In genomic region chr3:32684800-32685603, GRCh38 we compare ENCODE assay signal across 8 cellular contexts. TPM values are rescaled to one million over a fixed set of nuclear protein-coding genes. Genes with fewer than 3 reads are reported as not detected.
A peak's percentile ranks its signal among the peaks of the same experiment; 100 is the strongest.
DNase-seq lines count a peak whose midpoint lies in the region; ATAC-seq and TF ChIP-seq lines count a peak whose summit lies in the region.

CNOT10 (plus strand) TSS chr3:32685188; CDS start chr3:32685461, 273 bp downstream.

- peak; percentile 26 for TF ChIP-seq CTCF in AG09309 (IDR thresholded peaks at IDR 0.05; ENCODE audit: control insufficient read depth, insufficient read depth, low read depth, low read length, missing control alignments)
- no peak for TF ChIP-seq CTCF in WTC11 (IDR thresholded peaks at IDR 0.05)
- TF ChIP-seq CTCF in cardiac fibroblast (IDR thresholded peaks at IDR 0.05; ENCODE audit: low read depth, low read length), result no peak
- TF ChIP-seq CTCF in smooth muscle cell (IDR thresholded peaks at IDR 0.05; ENCODE audit: borderline replicate concordance, insufficient read depth, poor library complexity, severe bottlenecking), result no peak

- H3F3A ChIP-seq in smooth muscle cell (ENCODE audit: low read depth), result peaks cover 5% of the 10 kb centered on the region

- peak; percentile 52 for DNase-seq in AG09309 (ENCODE audit: low read depth)
- DNase-seq in NCI-H226, result peak; percentile 89
- DNase-seq in WTC11 (ENCODE audit: low spot score), result peak; percentile 94
- DNase-seq in cardiac fibroblast (ENCODE audit: low read depth in 2 of 2), result peak; percentile 90 to 95
- DNase-seq in iPS-NIHi7 (ENCODE audit: extremely low spot score), result peak; percentile 96
- DNase-seq in smooth muscle cell (lab: John Stamatoyannopoulos, UW; ENCODE audit: unreplicated experiment), result peak; percentile 83

- H2AFZ ChIP-seq in smooth muscle cell (ENCODE audit: low read depth), result peak within 1 kb of the TSS; percentile 91

- H3K4me3 Mint-ChIP-seq in WTC11, result peak within 1 kb of the TSS; percentile 93

- H3K4me3 ChIP-seq in AG09309 (ENCODE audit: control insufficient read depth, low read depth, low read length) (peak within 1 kb of the TSS; percentile 96), cardiac fibroblast (replicated peaks in 1 of 2; ENCODE audit: low read depth in 2 of 2, low read length in 2 of 2) (peak within 1 kb of the TSS; percentile 93 to 98), smooth muscle cell (peak within 1 kb of the TSS; percentile 94)

- peak within 1 kb of the TSS; percentile 91 for H3K4me2 ChIP-seq in smooth muscle cell

- H3K27ac ChIP-seq in smooth muscle cell (ENCODE audit: low read depth), result peak within 1 kb of the TSS; percentile 80

- peak; percentile 97 for ATAC-seq in HG03196 (IDR thresholded peaks at IDR 0.05; ENCODE audit: unreplicated experiment)
- ATAC-seq in WTC11, result peak; percentile 96

- 2% methylated on average over 51 of the region's 66 CpGs for WGBS in smooth muscle cell (ENCODE audit: low lambda C conversion rate)

- H4K20me1 ChIP-seq in smooth muscle cell (ENCODE audit: low read depth), result peaks cover 13% of the 10 kb centered on the region

- H3K9ac ChIP-seq in smooth muscle cell (ENCODE audit: low read depth), result peak within 1 kb of the TSS; percentile 77

- in situ Hi-C loops in GM18951 (cut with MboI; ENCODE audit: low sequenced_read_pairs, unreplicated experiment), result no loop called here

- no peaks in the 10 kb centered on the region for H3K9me3 Mint-ChIP-seq in WTC11

- H3K4me1 ChIP-seq in smooth muscle cell (ENCODE audit: low read depth), result peaks cover 15% of the 10 kb centered on the region

- H3K27me3 Mint-ChIP-seq in WTC11 (ENCODE audit: low read depth), result no peaks in the 10 kb centered on the region; the same call in 1 of the 2 replicates

- H3K27ac Mint-ChIP-seq in WTC11, result peak within 1 kb of the TSS; percentile 90

- CTCF ChIA-PET in WTC11 (lab: Charles Lee), result interaction anchor here (0.6 to 1.4 kb wide), 5 partner anchors 36 to 183 kb away, joined by 3 to 6 read pairs (median 4); partner anchors contain the start of genes CMTM6 and DYNC1LI1

- no peaks in the 10 kb centered on the region for H3K36me3 ChIP-seq in smooth muscle cell (ENCODE audit: low read depth)

- peaks cover 46% of the 10 kb centered on the region for H3K79me2 ChIP-seq in smooth muscle cell (ENCODE audit: low read depth)

- H3K9me3 ChIP-seq in smooth muscle cell (replicated peaks; ENCODE audit: low read depth), result no peaks in the 10 kb centered on the region

- peak; percentile 80 for TF ChIP-seq POLR2A in GM18951 (IDR thresholded peaks at IDR 0.05; ENCODE audit: extremely low read depth, insufficient read depth, insufficient read length)

- POLR2A ChIA-PET in WTC11 (lab: Charles Lee), result interaction anchor here (0.6 to 0.9 kb wide), 3 partner anchors 12 to 115 kb away, joined by 3 read pairs; partner anchors contain the start of gene DYNC1LI1

- H3K4me1 Mint-ChIP-seq in WTC11, result peaks cover 29% of the 10 kb centered on the region

- H3K36me3 Mint-ChIP-seq in WTC11, result peaks cover 8% of the 10 kb centered on the region

- H3K27me3 ChIP-seq in smooth muscle cell (ENCODE audit: low read depth), result no peaks in the 10 kb centered on the region

TF ChIP-seq in WTC11, 78 proteins besides CTCF, POLR2A, EP300 and RAD21 (continues in another document):
- TF ChIP-seq KAT7 (CRISPR knock-in tag; IDR thresholded peaks at IDR 0.05; ENCODE audit: borderline replicate concordance) (0 out of 2 replicates have a peak, but pooled peaks have one; percentile 82), MAX (CRISPR knock-in tag; IDR thresholded peaks at IDR 0.05) (peak; percentile 81), E2F5 (CRISPR knock-in tag; IDR thresholded peaks at IDR 0.05) (peak; percentile 91), FOXP4 (CRISPR knock-in tag; IDR thresholded peaks at IDR 0.05) (peak; percentile 20; the same call in 1 of the 2 replicates), IRF1 (CRISPR knock-in tag; IDR thresholded peaks at IDR 0.05) (no peak), FOXK1 (CRISPR knock-in tag; IDR thresholded peaks at IDR 0.05) (peak; percentile 73), ZNF423 (CRISPR knock-in tag; IDR thresholded peaks at IDR 0.05) (no peak), CREM (CRISPR knock-in tag; IDR thresholded peaks at IDR 0.05) (peak; percentile 78), GABPB1 (CRISPR knock-in tag; IDR thresholded peaks at IDR 0.05) (peak; percentile 58; the same call in 1 of the 2 replicates), SP1 (CRISPR knock-in tag; conservative IDR thresholded peaks at IDR 0.05) (peak; percentile 83), ZNF281 (CRISPR knock-in tag; IDR thresholded peaks at IDR 0.05) (no peak), FOXP1 (CRISPR knock-in tag; IDR thresholded peaks at IDR 0.05; ENCODE audit: borderline replicate concordance) (peak; percentile 69; the same call in 1 of the 2 replicates), ESRRA (CRISPR knock-in tag; IDR thresholded peaks at IDR 0.05; ENCODE audit: borderline replicate concordance) (peak; percentile 39; the same call in 1 of the 2 replicates), MYBL2 (CRISPR knock-in tag; IDR thresholded peaks at IDR 0.05) (no peak; the same call in 1 of the 2 replicates), ETV6 (CRISPR knock-in tag; IDR thresholded peaks at IDR 0.05) (peak; percentile 85; the same call in 1 of the 2 replicates), RELA (CRISPR knock-in tag; IDR thresholded peaks at IDR 0.05; ENCODE audit: borderline replicate concordance) (no peak), HMGXB4 (CRISPR knock-in tag; IDR thresholded peaks at IDR 0.05) (peak; percentile 72; the same call in 1 of the 2 replicates)

RNA-seq across cellular contexts. Expression of gene CNOT10, which starts in this region (rescaled TPM):
- 37.5 to 40.0 TPM (median 38.7 TPM) in 3 replicates for total RNA-seq in WTC11 (2021)
- total RNA-seq in smooth muscle cell, result 22.9 and 31.5 TPM in 2 replicates
- 14.0 and 19.4 TPM in 2 replicates for polyA plus RNA-seq in smooth muscle cell

Comparison
In these comparisons a context has a peak if more than half of its experiments do, and no peak if none do; other contexts are left out.
1. Peak in every context shown above with its lines: DNase-seq, ATAC-seq, H3K4me3 ChIP-seq and H3K27ac ChIP-seq.